ENCODE assay signal across 5 cellular contexts in genomic region chr4:20185103-20185502, GRCh38.
"Had no signal": no experiment of that assay in that cellular context is flagged by ENCODE, and none has a peak within 500 bp of the region (broad histone marks: within the 10 kb centered on the region; RNA-seq: fewer than 3 reads in every experiment).

No MANE protein-coding gene starts in this region.

- DNase-seq: IMR-90, KBM-7 had no signal

- ATAC-seq: HepG2, K562 had no signal

- H3K4me3 ChIP-seq: K562 had no signal

- H3K27ac ChIP-seq: HL-60 had no signal
